ENCODE assay signal across 1 cellular context in the genomic region with DNA sequence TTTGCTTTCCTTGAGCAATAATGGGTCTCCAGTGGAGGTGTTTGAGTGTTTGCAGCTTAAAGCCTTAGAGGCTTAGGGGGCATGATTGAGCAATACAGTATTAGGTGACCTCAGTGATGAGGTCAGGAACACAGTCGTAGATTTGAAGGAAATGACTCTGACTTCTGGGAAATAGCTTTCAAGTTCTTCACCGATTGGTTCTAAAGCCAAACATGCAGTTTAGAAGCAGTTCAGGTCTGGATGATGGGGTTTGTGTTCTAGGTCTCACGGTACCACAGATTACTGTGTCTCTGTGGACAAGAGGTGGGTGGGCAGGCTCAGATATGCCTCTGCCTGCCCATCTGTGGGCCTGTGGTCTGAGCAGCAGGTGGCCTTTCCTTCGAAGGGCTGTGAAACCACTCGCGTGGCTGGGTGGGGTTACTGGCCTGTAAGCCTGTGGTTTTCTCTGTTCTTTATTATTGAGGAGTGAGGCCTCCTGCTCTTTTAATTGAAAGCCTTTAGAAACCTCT.
TF ChIP-seq lines count a peak whose summit lies in the region.

No MANE protein-coding gene starts in this region.

TF ChIP-seq in SK-N-SH, 30 proteins besides CTCF, POLR2A, EP300 and RAD21 (continued from another document):
- no peak for TF ChIP-seq REST (IDR thresholded peaks at IDR 0.05; ENCODE audit: low read depth, low read length)
- no peak for TF ChIP-seq PBX3 (IDR thresholded peaks at IDR 0.05)
- no peak for TF ChIP-seq FOXJ3 (CRISPR knock-in tag; IDR thresholded peaks at IDR 0.05)
- no peak for TF ChIP-seq MAX (IDR thresholded peaks at IDR 0.05; ENCODE audit: low read depth)
- TF ChIP-seq GABPA (IDR thresholded peaks at IDR 0.05; ENCODE audit: low read depth): no peak
- no peak for TF ChIP-seq FOSL2 (IDR thresholded peaks at IDR 0.05; ENCODE audit: borderline replicate concordance, low read depth)
- no peak for TF ChIP-seq SIN3A (IDR thresholded peaks at IDR 0.05; ENCODE audit: borderline replicate concordance, low read depth, low read length)
- TF ChIP-seq TCF12 (IDR thresholded peaks at IDR 0.05): no peak
